ENCODE assay signal across 11 cellular contexts in genomic region chr19:850979-851335, GRCh38. TPM values are rescaled to one million over a fixed set of nuclear protein-coding genes. Genes with fewer than 3 reads are reported as not detected.
DNase-seq lines count a peak whose midpoint lies in the region; ATAC-seq, FAIRE-seq and TF ChIP-seq lines count a peak whose summit lies in the region.
"Had no signal": no experiment of that assay in that cellular context is flagged by ENCODE, and none has a peak within 500 bp of the region (broad histone marks: within the 10 kb centered on the region; RNA-seq: fewer than 3 reads in every experiment).

No MANE protein-coding gene starts in this region.

- no peak for FAIRE-seq in astrocyte (lab: Jason Lieb, UNC)

- DNase-seq in CD14-positive monocyte (ENCODE audit: low spot score): no peak
- DNase-seq in astrocyte (ENCODE audit: low read depth): no peak
- DNase-seq in HK-2 (ENCODE audit: unreplicated experiment): no peak
- DNase-seq in activated CD4-positive, alpha-beta T cell treated with anti-CD3 and anti-CD28 coated beads, Interleukin-2, amount 50 U/mL, for 1 hour: no peak
- DNase-seq in HPDE6-E6E7 (ENCODE audit: extremely low spot score): no peak

- H3K79me2 ChIP-seq in astrocyte (ENCODE audit: insufficient read depth, low read length): no peaks in the 10 kb centered on the region

- H3K27me3 Mint-ChIP-seq in CD14-positive monocyte (ENCODE audit: low read depth in 3 of 3): peaks cover 16 to 37% (median 26%) of the 10 kb centered on the region in 3 donors
- H3K27me3 Mint-ChIP-seq in astrocyte (ENCODE audit: low read depth, unreplicated experiment): peaks cover 10% of the 10 kb centered on the region
- H3K27me3 Mint-ChIP-seq: brain had no signal

- H3K4me1 Mint-ChIP-seq in CD14-positive monocyte: peaks cover 45% of the 10 kb centered on the region
- no peaks in the 10 kb centered on the region for H3K4me1 Mint-ChIP-seq in astrocyte (ENCODE audit: low read depth, unreplicated experiment)

- H2AFZ ChIP-seq in astrocyte (ENCODE audit: low read depth, low read length): peak overlapping the region; percentile 81

- no peak overlapping the region for H3K27ac ChIP-seq in astrocyte (ENCODE audit: low read depth, low read length)
- peak overlapping the region; percentile 22 for H3K27ac ChIP-seq in layer of hippocampus (ENCODE audit: low read depth, low read length)

- H3K27me3 ChIP-seq in astrocyte (ENCODE audit: insufficient read depth, low read length) (peaks cover 6% of the 10 kb centered on the region), layer of hippocampus (ENCODE audit: control insufficient read depth, insufficient read depth, low read length) (peaks cover 18% of the 10 kb centered on the region), skeletal muscle satellite cell (ENCODE audit: control insufficient read depth, insufficient read depth, low read length) (peaks cover 31% of the 10 kb centered on the region)

- H3K36me3 Mint-ChIP-seq in CD14-positive monocyte: no peaks in the 10 kb centered on the region
- no peaks in the 10 kb centered on the region for H3K36me3 Mint-ChIP-seq in astrocyte (ENCODE audit: low read depth, unreplicated experiment)
- H3K36me3 Mint-ChIP-seq: brain had no signal

- H3K4me2 ChIP-seq in astrocyte (ENCODE audit: low read length) (peak overlapping the region; percentile 10), skeletal muscle satellite cell (ENCODE audit: low read length) (peak overlapping the region; percentile 69)

- H3K27ac Mint-ChIP-seq in CD14-positive monocyte: peak overlapping the region in 1 of 7 donors; percentile 75
- no peak overlapping the region for H3K27ac Mint-ChIP-seq in astrocyte (ENCODE audit: unreplicated experiment)

- no peak overlapping the region for H3K9ac ChIP-seq in astrocyte (ENCODE audit: low read length)
- peak overlapping the region; percentile 6 for H3K9ac ChIP-seq in skeletal muscle satellite cell (ENCODE audit: low read depth, low read length)

- no peak for ATAC-seq in HG02759 (IDR thresholded peaks at IDR 0.05; ENCODE audit: unreplicated experiment)

- H3K9me3 Mint-ChIP-seq in CD14-positive monocyte: peaks cover 0 to 2% (median 0%) of the 10 kb centered on the region in 7 donors
- no peaks in the 10 kb centered on the region for H3K9me3 Mint-ChIP-seq in astrocyte (ENCODE audit: unreplicated experiment)

- no peaks in the 10 kb centered on the region for H3K4me1 ChIP-seq in astrocyte (ENCODE audit: insufficient read depth, low read length)
- H3K4me1 ChIP-seq in skeletal muscle satellite cell (ENCODE audit: control insufficient read depth, insufficient read depth, low read length): peaks cover 8% of the 10 kb centered on the region
- H3K4me1 ChIP-seq: BE2C had no signal

- TF ChIP-seq CTCF in CD14-positive monocyte (IDR thresholded peaks at IDR 0.05) (no peak), astrocyte (IDR thresholded peaks at IDR 0.05; ENCODE audit: insufficient read depth, low read depth, low read length) (no peak)

- no peaks in the 10 kb centered on the region for H3K36me3 ChIP-seq in astrocyte (ENCODE audit: insufficient read depth, low read length)
- no peaks in the 10 kb centered on the region for H3K36me3 ChIP-seq in skeletal muscle satellite cell (ENCODE audit: insufficient read depth, low read length)
- H3K36me3 ChIP-seq: BE2C had no signal

- H3K9me3 ChIP-seq in astrocyte (ENCODE audit: insufficient read depth, low read depth, low read length) (no peaks in the 10 kb centered on the region), skeletal muscle satellite cell (replicated peaks; ENCODE audit: low read length) (no peaks in the 10 kb centered on the region)
- H3K9me3 ChIP-seq: BE2C had no signal

- H3K4me3 ChIP-seq in astrocyte (ENCODE audit: insufficient read depth, low read depth, low read length) (no peak overlapping the region), skeletal muscle satellite cell (ENCODE audit: low read length) (peak overlapping the region; percentile 43)

- H4K20me1 ChIP-seq in astrocyte (ENCODE audit: insufficient read depth, low read length): no peaks in the 10 kb centered on the region

- intact Hi-C loops in CD14-positive monocyte (cut with micrococcal nuclease): loop anchor here (5.0 kb wide), 2 partner anchors 34 to 79 kb away; no protein-coding TSS in a partner anchor

- H3K4me3 Mint-ChIP-seq in CD14-positive monocyte: peak overlapping the region; percentile 52 to 59
- H3K4me3 Mint-ChIP-seq in astrocyte (ENCODE audit: unreplicated experiment): no peak overlapping the region
- H3K4me3 Mint-ChIP-seq: brain had no signal

RNA-seq across cellular contexts. Expression of gene ELANE, which starts 1.1 kb away (rescaled TPM):
- polyA plus RNA-seq in CD14-positive monocyte: 1 to 10 TPM; 1.3 to 2.0 TPM
- not detected in 2 replicates for total RNA-seq in astrocyte
- total RNA-seq in skeletal muscle satellite cell (2012; rRNA removed): 0.51 TPM in 1 of 2 replicates, not detected in the other
- total RNA-seq: T-helper 2 cell treated with Interferon-gamma antibody and Interleukin-4, amounts not matched to agents 100 ng/mL and 5 ng/mL, for 36 hours had no signal

RNA-seq across cellular contexts. Expression of gene CFD, which starts 8.5 kb away (rescaled TPM):
- polyA plus RNA-seq in CD14-positive monocyte: 100 to 1,000 TPM; 654 to 862 TPM
- 0.59 and 0.65 TPM in 2 replicates for total RNA-seq in astrocyte
- total RNA-seq in skeletal muscle satellite cell (2012; rRNA removed): 16.0 and 144 TPM in 2 replicates

RNA-seq across cellular contexts. Expression of gene PRTN3, which starts 10.2 kb away (rescaled TPM):
- polyA plus RNA-seq in CD14-positive monocyte: not detected
- not detected in 2 replicates for total RNA-seq in astrocyte
- total RNA-seq in skeletal muscle satellite cell (2012; rRNA removed): not detected in 2 replicates
- total RNA-seq: T-helper 2 cell treated with Interferon-gamma antibody and Interleukin-4, amounts not matched to agents 100 ng/mL and 5 ng/mL, for 36 hours had no signal

RNA-seq across cellular contexts. Expression of gene AZU1, which starts 23.3 kb away (rescaled TPM):
- polyA plus RNA-seq in CD14-positive monocyte: 1 to 10 TPM; 2.7 to 4.3 TPM
- total RNA-seq in astrocyte: 1.00 and 1.4 TPM in 2 replicates
- total RNA-seq in skeletal muscle satellite cell (2012; rRNA removed): not detected in 2 replicates
- total RNA-seq: T-helper 2 cell treated with Interferon-gamma antibody and Interleukin-4, amounts not matched to agents 100 ng/mL and 5 ng/mL, for 36 hours had no signal

RNA-seq across cellular contexts. Expression of gene PLPPR3, which starts 29.2 kb away (rescaled TPM):
- polyA plus RNA-seq in CD14-positive monocyte: not detected
- total RNA-seq in astrocyte: 29.2 and 36.5 TPM in 2 replicates
- total RNA-seq in skeletal muscle satellite cell (2012; rRNA removed): not detected in 2 replicates
- total RNA-seq: T-helper 2 cell treated with Interferon-gamma antibody and Interleukin-4, amounts not matched to agents 100 ng/mL and 5 ng/mL, for 36 hours had no signal
